ENCODE assay signal across 23 cellular contexts in the genomic region with DNA sequence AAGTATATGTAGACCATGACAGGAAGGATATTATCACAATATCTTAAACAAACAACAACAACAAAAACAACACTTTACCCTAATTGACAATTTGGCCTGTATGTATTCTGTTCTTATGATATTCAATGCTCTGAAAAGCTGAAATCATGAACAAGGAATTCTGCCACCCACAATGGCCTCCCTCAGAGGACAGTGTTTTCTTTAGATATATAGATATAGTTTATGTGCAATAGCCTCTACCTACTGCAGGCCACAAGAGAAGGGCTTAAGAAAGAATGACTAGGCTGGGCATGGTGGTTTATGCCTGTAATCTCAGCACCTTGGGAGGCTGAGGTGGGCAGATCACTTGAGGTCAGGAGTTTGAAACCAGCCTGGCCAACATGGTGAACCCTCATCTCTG.
DNase-seq lines count a peak whose midpoint lies in the region; ATAC-seq and TF ChIP-seq lines count a peak whose summit lies in the region.
"Had no signal": no experiment of that assay in that cellular context is flagged by ENCODE, and none has a peak within 500 bp of the region (broad histone marks: within the 10 kb centered on the region; RNA-seq: fewer than 3 reads in every experiment).

No MANE protein-coding gene starts in this region.

- H3K4me3 ChIP-seq in adipocyte (ENCODE audit: low read length), result no peak overlapping the region
- no peak overlapping the region for H3K4me3 ChIP-seq in psoas muscle
- H3K4me3 ChIP-seq: A549; BLaER1 treated with 17β-estradiol and CSF1 and Interleukin-3, amounts not matched to agents 10 nM and 100 nM; HAP-1 had no signal

- POLR2A ChIA-PET in activated CD8-positive, alpha-beta T cell treated with anti-CD3 and anti-CD28 coated beads for 36 hours (lab: Charles Lee), result no interaction called here
- POLR2A ChIA-PET in activated CD8-positive, alpha-beta T cell treated with anti-CD3 and anti-CD28 coated beads, Interleukin-2, amount 10 ng/mL, durations not matched to agents 7 days and 5 days (lab: Charles Lee), result no interaction called here

- H3K9me3 ChIP-seq in adipocyte (ENCODE audit: control insufficient read depth, low read length) (peaks cover 2% of the 10 kb centered on the region), psoas muscle (no peaks in the 10 kb centered on the region)
- H3K9me3 ChIP-seq: A549, BE2C, HAP-1 had no signal

- no peak overlapping the region for H3K27ac ChIP-seq in psoas muscle
- H3K27ac ChIP-seq: A549; BLaER1 treated with 17β-estradiol and CSF1 and Interleukin-3, amounts not matched to agents 10 nM and 100 nM had no signal

- peaks cover 72% of the 10 kb centered on the region for H3K36me3 Mint-ChIP-seq in activated CD8-positive, alpha-beta T cell treated with anti-CD3 and anti-CD28 coated beads for 36 hours (ENCODE audit: low read depth)
- H3K36me3 Mint-ChIP-seq in activated CD8-positive, alpha-beta T cell treated with anti-CD3 and anti-CD28 coated beads, Interleukin-2, amount 10 ng/mL, durations not matched to agents 7 days and 5 days (ENCODE audit: low read depth), result peaks cover 67% of the 10 kb centered on the region
- H3K36me3 Mint-ChIP-seq: CD14-positive monocyte had no signal

- H3K36me3 ChIP-seq in adipocyte (ENCODE audit: control insufficient read depth, insufficient read depth, low read length, severe bottlenecking) (no peaks in the 10 kb centered on the region), psoas muscle (ENCODE audit: insufficient read depth in 1 of 2, low read depth in 1 of 2) (no peaks in the 10 kb centered on the region)
- H3K36me3 ChIP-seq: BLaER1 treated with 17β-estradiol and CSF1 and Interleukin-3, amounts not matched to agents 10 nM and 100 nM; HAP-1 had no signal

- H3K27me3 ChIP-seq in adipocyte (replicated peaks; ENCODE audit: control insufficient read depth, insufficient read depth, low read length) (no peaks in the 10 kb centered on the region), psoas muscle (ENCODE audit: insufficient read depth in 3 of 3, low read length in 2 of 3) (no peaks in the 10 kb centered on the region)
- H3K27me3 ChIP-seq: BE2C; BLaER1 treated with 17β-estradiol and CSF1 and Interleukin-3, amounts not matched to agents 10 nM and 100 nM had no signal

- peaks cover 18% of the 10 kb centered on the region for H3K9me3 Mint-ChIP-seq in activated CD8-positive, alpha-beta T cell treated with anti-CD3 and anti-CD28 coated beads for 36 hours
- peaks cover 19% of the 10 kb centered on the region for H3K9me3 Mint-ChIP-seq in activated CD8-positive, alpha-beta T cell treated with anti-CD3 and anti-CD28 coated beads, Interleukin-2, amount 10 ng/mL, durations not matched to agents 7 days and 5 days (ENCODE audit: insufficient read depth)

- no peak for ATAC-seq in activated CD8-positive, alpha-beta T cell treated with anti-CD3 and anti-CD28 coated beads for 36 hours
- ATAC-seq in activated CD8-positive, alpha-beta T cell treated with anti-CD3 and anti-CD28 coated beads, Interleukin-2, amount 10 ng/mL, durations not matched to agents 7 days and 5 days, result no peak
- ATAC-seq in psoas muscle (no peak), HG02852 (IDR thresholded peaks at IDR 0.05; ENCODE audit: unreplicated experiment) (no peak)
- ATAC-seq: A549 had no signal

- H3K27me3 Mint-ChIP-seq in activated CD8-positive, alpha-beta T cell treated with anti-CD3 and anti-CD28 coated beads for 36 hours, result no peaks in the 10 kb centered on the region
- H3K27me3 Mint-ChIP-seq in activated CD8-positive, alpha-beta T cell treated with anti-CD3 and anti-CD28 coated beads, Interleukin-2, amount 10 ng/mL, durations not matched to agents 7 days and 5 days (ENCODE audit: low read depth), result no peaks in the 10 kb centered on the region
- H3K27me3 Mint-ChIP-seq: CD4-positive, alpha-beta memory T cell had no signal

- peaks cover 16% of the 10 kb centered on the region for H3K4me1 Mint-ChIP-seq in activated CD8-positive, alpha-beta T cell treated with anti-CD3 and anti-CD28 coated beads for 36 hours (ENCODE audit: low read depth)
- no peaks in the 10 kb centered on the region for H3K4me1 Mint-ChIP-seq in activated CD8-positive, alpha-beta T cell treated with anti-CD3 and anti-CD28 coated beads, Interleukin-2, amount 10 ng/mL, durations not matched to agents 7 days and 5 days (ENCODE audit: low read depth)
- H3K4me1 Mint-ChIP-seq: CD14-positive monocyte had no signal

- DNase-seq in activated CD8-positive, alpha-beta T cell treated with anti-CD3 and anti-CD28 coated beads for 36 hours, result no peak
- no peak for DNase-seq in activated CD8-positive, alpha-beta T cell treated with anti-CD3 and anti-CD28 coated beads, Interleukin-2, amount 10 ng/mL, durations not matched to agents 7 days and 5 days
- peak; percentile 18 for DNase-seq in Daoy (ENCODE audit: low read depth)
- DNase-seq in M059J (ENCODE audit: low read depth), result peak; percentile 37
- DNase-seq in adipocyte (ENCODE audit: low read depth), result peak; percentile 58
- no peak for DNase-seq in psoas muscle
- no peak for DNase-seq in stimulated activated CD4-positive, alpha-beta T cell treated with anti-CD3 and anti-CD28 coated beads, Interleukin-12 subunit alpha, Interleukin-12 subunit beta, amount 100 ng/mL, for 4 hours
- DNase-seq: 8988T; ACHN; AML-193; BE2C; Calu3; CD4-positive, alpha-beta memory T cell; COR-L47; DMS53; DND-41; GF-D8; GOT3 had no signal

- intact Hi-C loops in activated CD8-positive, alpha-beta T cell treated with anti-CD3 and anti-CD28 coated beads for 36 hours (cut with micrococcal nuclease), result no loop called here
- intact Hi-C loops in psoas muscle (cut with DNase I), result no loop called here

- H3K9ac ChIP-seq in adipocyte (ENCODE audit: low read length), result no peak overlapping the region
- H3K9ac ChIP-seq: BLaER1 treated with 17β-estradiol and CSF1 and Interleukin-3, amounts not matched to agents 10 nM and 100 nM had no signal

- H3K4me1 ChIP-seq in adipocyte (ENCODE audit: control insufficient read depth, insufficient read depth, low read length), result no peaks in the 10 kb centered on the region
- H3K4me1 ChIP-seq in psoas muscle, result no peaks in the 10 kb centered on the region
- H3K4me1 ChIP-seq: A549; BLaER1 treated with 17β-estradiol and CSF1 and Interleukin-3, amounts not matched to agents 10 nM and 100 nM; HAP-1 had no signal

- no peak overlapping the region for H3K4me3 Mint-ChIP-seq in activated CD8-positive, alpha-beta T cell treated with anti-CD3 and anti-CD28 coated beads for 36 hours
- H3K4me3 Mint-ChIP-seq in activated CD8-positive, alpha-beta T cell treated with anti-CD3 and anti-CD28 coated beads, Interleukin-2, amount 10 ng/mL, durations not matched to agents 7 days and 5 days, result no peak overlapping the region
- H3K4me3 Mint-ChIP-seq: CD14-positive monocyte; CD4-positive, alpha-beta memory T cell had no signal

- CTCF ChIA-PET in activated CD8-positive, alpha-beta T cell treated with anti-CD3 and anti-CD28 coated beads for 36 hours (lab: Charles Lee), result interaction anchor here (1.0 kb wide), 1 partner anchor 18 kb away, joined by 3 read pairs; no protein-coding TSS in a partner anchor
- CTCF ChIA-PET in activated CD8-positive, alpha-beta T cell treated with anti-CD3 and anti-CD28 coated beads, Interleukin-2, amount 10 ng/mL, durations not matched to agents 7 days and 5 days (lab: Charles Lee), result interaction anchor here (0.7 kb wide), 1 partner anchor 124 kb away, joined by 4 read pairs; no protein-coding TSS in a partner anchor

- H3K27ac Mint-ChIP-seq in activated CD8-positive, alpha-beta T cell treated with anti-CD3 and anti-CD28 coated beads for 36 hours, result peak overlapping the region; percentile 7
- H3K27ac Mint-ChIP-seq in activated CD8-positive, alpha-beta T cell treated with anti-CD3 and anti-CD28 coated beads, Interleukin-2, amount 10 ng/mL, durations not matched to agents 7 days and 5 days, result no peak overlapping the region
- H3K27ac Mint-ChIP-seq: CD14-positive monocyte had no signal

- no peak for TF ChIP-seq CTCF in activated CD8-positive, alpha-beta T cell treated with anti-CD3 and anti-CD28 coated beads for 36 hours (IDR thresholded peaks at IDR 0.05)
- no peak for TF ChIP-seq CTCF in psoas muscle (IDR thresholded peaks at IDR 0.05)

Comparison
In these comparisons a context has a peak if more than half of its experiments do, and no peak if none do; other contexts are left out.
1. DNase-seq: peak in Daoy (single experiment), M059J (single experiment) and adipocyte (single experiment); none in activated CD8-positive, alpha-beta T cell treated with anti-CD3 and anti-CD28 coated beads for 36 hours (single experiment), activated CD8-positive, alpha-beta T cell treated with anti-CD3 and anti-CD28 coated beads, Interleukin-2, amount 10 ng/mL, durations not matched to agents 7 days and 5 days (single experiment), psoas muscle (0 of 2) and stimulated activated CD4-positive, alpha-beta T cell treated with anti-CD3 and anti-CD28 coated beads, Interleukin-12 subunit alpha, Interleukin-12 subunit beta, amount 100 ng/mL, for 4 hours (single experiment).